In genomic region chr17:32910769-32911168, GRCh38 we compare ENCODE assay signal across 12 cellular contexts. TPM values are rescaled to one million over a fixed set of nuclear protein-coding genes. Genes with fewer than 3 reads are reported as not detected.
"Had no signal": no experiment of that assay in that cellular context is flagged by ENCODE, and none has a peak within 500 bp of the region (broad histone marks: within the 10 kb centered on the region; RNA-seq: fewer than 3 reads in every experiment).

No MANE protein-coding gene starts in this region.

- H3K27ac ChIP-seq: ascending aorta, epithelial cell of prostate, gastroesophageal sphincter, left lung, psoas muscle had no signal

- DNase-seq: activated CD4-positive, alpha-beta T cell treated with anti-CD3 and anti-CD28 coated beads, Interleukin-2, amount 50 U/mL, for 1 hour; activated naive CD4-positive, alpha-beta T cell treated with anti-CD3 and anti-CD28 coated beads for 36 hours; left lung; psoas muscle; SW 1271 had no signal

- H3K4me3 ChIP-seq: ascending aorta, gastroesophageal sphincter, left lung, psoas muscle had no signal

- H3K4me1 ChIP-seq: psoas muscle had no signal

- H3K27me3 ChIP-seq: ascending aorta, gastroesophageal sphincter, left lung had no signal

- H3K4me3 Mint-ChIP-seq: activated naive CD4-positive, alpha-beta T cell treated with anti-CD3 and anti-CD28 coated beads for 36 hours; stimulated activated naive CD8-positive, alpha-beta T cell treated with anti-CD3 and anti-CD28 coated beads, Interleukin-15, Interleukin-2, amounts not matched to agents 100 ng/mL and 50 ng/mL, for 24 hours had no signal

- H3K27ac Mint-ChIP-seq: activated naive CD4-positive, alpha-beta T cell treated with anti-CD3 and anti-CD28 coated beads for 36 hours; stimulated activated naive CD8-positive, alpha-beta T cell treated with anti-CD3 and anti-CD28 coated beads, Interleukin-15, Interleukin-2, amounts not matched to agents 100 ng/mL and 50 ng/mL, for 24 hours had no signal

- H3K9me3 ChIP-seq: ascending aorta, gastroesophageal sphincter, left lung, psoas muscle had no signal

- FAIRE-seq: islet of Langerhans, TTC549 had no signal

- H3K36me3 ChIP-seq: ascending aorta, gastroesophageal sphincter, left lung had no signal

- H3K9me3 Mint-ChIP-seq: activated naive CD4-positive, alpha-beta T cell treated with anti-CD3 and anti-CD28 coated beads for 36 hours; stimulated activated naive CD8-positive, alpha-beta T cell treated with anti-CD3 and anti-CD28 coated beads, Interleukin-15, Interleukin-2, amounts not matched to agents 100 ng/mL and 50 ng/mL, for 24 hours had no signal

- ATAC-seq: left lung had no signal

RNA-seq across cellular contexts. Expression of gene TMEM98, which starts 17.2 kb away (rescaled TPM):
- total RNA-seq: activated CD8-positive, alpha-beta memory T cell treated with anti-CD3 and anti-CD28 coated beads for 36 hours; activated naive CD4-positive, alpha-beta T cell treated with anti-CD3 and anti-CD28 coated beads for 36 hours had no signal
